Comparison of ENCODE assay signal across 24 cellular contexts in genomic region chr2:54428401-54428800, GRCh38. TPM values are rescaled to one million over a fixed set of nuclear protein-coding genes. Genes with fewer than 3 reads are reported as not detected.
DNase-seq lines count a peak whose midpoint lies in the region; ATAC-seq, FAIRE-seq and TF ChIP-seq lines count a peak whose summit lies in the region.
"Had no signal": no experiment of that assay in that cellular context is flagged by ENCODE, and none has a peak within 500 bp of the region (broad histone marks: within the 10 kb centered on the region; RNA-seq: fewer than 3 reads in every experiment).

No MANE protein-coding gene starts in this region.

- H4K20me1 ChIP-seq in OCI-LY7 (ENCODE audit: insufficient read depth, low read length): no peaks in the 10 kb centered on the region

- no peak for TF ChIP-seq CTCF in coronary artery (IDR thresholded peaks at IDR 0.05)
- no peak for TF ChIP-seq CTCF in left ventricle myocardium inferior (IDR thresholded peaks at IDR 0.05; ENCODE audit: borderline replicate concordance)
- no peak for TF ChIP-seq CTCF in pancreas (IDR thresholded peaks at IDR 0.05)
- no peak for TF ChIP-seq CTCF in upper lobe of left lung (IDR thresholded peaks at IDR 0.05)
- no peak for TF ChIP-seq CTCF in breast epithelium (IDR thresholded peaks at IDR 0.05)
- TF ChIP-seq CTCF in OCI-LY7 (conservative IDR thresholded peaks at IDR 0.05; ENCODE audit: low read length): no peak

- CTCF ChIA-PET in OCI-LY7 (lab: Charles Lee; ENCODE audit: unreplicated experiment): interaction anchor here (0.9 kb wide), 1 partner anchor 9 kb away, joined by 3 read pairs; no protein-coding TSS in a partner anchor

- H3K79me2 ChIP-seq in OCI-LY7 (ENCODE audit: insufficient read depth, low read depth, low read length): no peaks in the 10 kb centered on the region

- BruUV-seq in OCI-LY7 (replicated peaks; lab: Mats Ljungman, UMichigan): no TSS peak

- no peak overlapping the region for H2AFZ ChIP-seq in OCI-LY7 (ENCODE audit: low read length)
- H2AFZ ChIP-seq: PC-9 had no signal

- H3K27me3 ChIP-seq in left ventricle myocardium inferior (ENCODE audit: low read depth) (no peaks in the 10 kb centered on the region), pancreas (no peaks in the 10 kb centered on the region), upper lobe of left lung (no peaks in the 10 kb centered on the region), breast epithelium (no peaks in the 10 kb centered on the region)
- H3K27me3 ChIP-seq: brain microvascular endothelial cell, foreskin keratinocyte, right lobe of liver had no signal

- H3K4me3 ChIP-seq in coronary artery: no peak overlapping the region
- no peak overlapping the region for H3K4me3 ChIP-seq in left ventricle myocardium inferior
- no peak overlapping the region for H3K4me3 ChIP-seq in pancreas
- H3K4me3 ChIP-seq in upper lobe of left lung: no peak overlapping the region
- H3K4me3 ChIP-seq in breast epithelium: no peak overlapping the region
- no peak overlapping the region for H3K4me3 ChIP-seq in OCI-LY7 (ENCODE audit: low read depth, low read length, poor library complexity, severe bottlenecking)
- H3K4me3 ChIP-seq: PC-9, right lobe of liver had no signal

- no peaks in the 10 kb centered on the region for H3K9me2 ChIP-seq in OCI-LY7 (ENCODE audit: insufficient read depth, low read length)
- H3K9me2 ChIP-seq: SK-N-SH had no signal

- H3K4me1 ChIP-seq in left ventricle myocardium inferior: peaks cover 80% of the 10 kb centered on the region
- H3K4me1 ChIP-seq in pancreas: no peaks in the 10 kb centered on the region
- peaks cover 56 to 65% (median 59%) of the 10 kb centered on the region in 4 donors for H3K4me1 ChIP-seq in upper lobe of left lung
- no peaks in the 10 kb centered on the region for H3K4me1 ChIP-seq in breast epithelium
- H3K4me1 ChIP-seq in OCI-LY7 (ENCODE audit: insufficient read depth, low read length, poor library complexity, severe bottlenecking): peaks cover 9% of the 10 kb centered on the region
- H3K4me1 ChIP-seq: foreskin keratinocyte had no signal

- DNase-seq in coronary artery (ENCODE audit: low spot score): no peak
- peak; percentile 40 for DNase-seq in left ventricle myocardium inferior
- no peak for DNase-seq in pancreas
- no peak for DNase-seq in upper lobe of left lung
- no peak for DNase-seq in breast epithelium (ENCODE audit: low spot score in 2 of 2)
- DNase-seq in OCI-LY7 (ENCODE audit: low spot score): no peak
- no peak for DNase-seq in Kasumi-1 (lab: John Stamatoyannopoulos, UW)
- DNase-seq: activated CD4-positive, alpha-beta T cell treated with anti-CD3 and anti-CD28 coated beads for 48 hours; activated naive CD4-positive, alpha-beta T cell treated with Interleukin-2 at 50 U/mL for 16 hours; activated T-cell treated with anti-CD3 and anti-CD28 coated beads for 4 hours; brain microvascular endothelial cell; foreskin keratinocyte; H9; MM.1S; NCI-H187 treated with DMSO at 0.1 percent for 48 hours; NCI-H526; nephron progenitor cell; PC-9; right lobe of liver; SK-N-SH had no signal

- WGBS in pancreas, 2 donors: 48% methylated on average over 3 of the region's 3 CpGs
- 32 to 51% methylated on average over 3 of the region's 3 CpGs for WGBS in upper lobe of left lung, 2 donors

- FAIRE-seq in pancreas (lab: Jason Lieb, UNC): no peak
- FAIRE-seq: GM18507, TTC549 had no signal

- intact Hi-C loops in left ventricle myocardium inferior (cut with micrococcal nuclease): no loop called here
- intact Hi-C loops in pancreas (cut with DNase I): no loop called here
- intact Hi-C loops in breast epithelium (cut with DNase I; ENCODE audit: low total_unique reads): no loop called here
- intact Hi-C loops in OCI-LY7 (cut with micrococcal nuclease; ENCODE audit: unreplicated experiment): no loop called here

- POLR2A ChIA-PET in OCI-LY7 (lab: Charles Lee): interaction anchor here (1.1 kb wide), 1 partner anchor 14 kb away, joined by 4 read pairs; no protein-coding TSS in a partner anchor

- H3K36me3 ChIP-seq in left ventricle myocardium inferior (no peaks in the 10 kb centered on the region), pancreas (no peaks in the 10 kb centered on the region), upper lobe of left lung (no peaks in the 10 kb centered on the region), breast epithelium (no peaks in the 10 kb centered on the region), OCI-LY7 (ENCODE audit: insufficient read depth, low read length) (no peaks in the 10 kb centered on the region)
- H3K36me3 ChIP-seq: brain microvascular endothelial cell, right lobe of liver had no signal

- TF ChIP-seq POLR2A in upper lobe of left lung (IDR thresholded peaks at IDR 0.05) (no peak), breast epithelium (IDR thresholded peaks at IDR 0.05) (no peak)

- H3K9me3 ChIP-seq in left ventricle myocardium inferior (replicated peaks) (no peaks in the 10 kb centered on the region), pancreas (no peaks in the 10 kb centered on the region), upper lobe of left lung (no peaks in the 10 kb centered on the region), breast epithelium (no peaks in the 10 kb centered on the region), OCI-LY7 (ENCODE audit: low read length) (no peaks in the 10 kb centered on the region)
- H3K9me3 ChIP-seq: right lobe of liver, SK-N-SH had no signal

- TF ChIP-seq EP300 in upper lobe of left lung (IDR thresholded peaks at IDR 0.05): peak in 1 of 4 donors; percentile 6

- H3K27ac ChIP-seq in coronary artery (peak overlapping the region; percentile 12 to 86), left ventricle myocardium inferior (replicated peaks) (peak overlapping the region; percentile 89), pancreas (no peak overlapping the region), upper lobe of left lung (peak overlapping the region; percentile 62 to 94 (median 82)), breast epithelium (peak overlapping the region in 1 of 2 donors; percentile 0), OCI-LY7 (ENCODE audit: low read depth, low read length, poor library complexity, severe bottlenecking) (no peak overlapping the region)
- H3K27ac ChIP-seq: brain microvascular endothelial cell, C4-2B, foreskin keratinocyte, PC-9, right lobe of liver had no signal

- H3K4me2 ChIP-seq in OCI-LY7 (ENCODE audit: low read length): no peak overlapping the region
- H3K4me2 ChIP-seq: PC-9, SK-N-SH had no signal

- ATAC-seq in pancreas: peak in 3 of 4 donors; percentile 26 to 44 (median 41)
- ATAC-seq in upper lobe of left lung (ENCODE audit: low FRiP score in 2 of 2): peak in 1 of 2 donors; percentile 70
- no peak for ATAC-seq in HG03135 (IDR thresholded peaks at IDR 0.05; ENCODE audit: unreplicated experiment)
- ATAC-seq: foreskin keratinocyte had no signal

RNA-seq across cellular contexts. Expression of gene SPTBN1, which starts 27.7 kb away (rescaled TPM):
- total RNA-seq in left ventricle myocardium inferior: 484 TPM
- 100 to 1,000 TPM in 2 of 6 donors, 10 to 100 TPM in 4; 80.8 to 192 (median 89.8) TPM for total RNA-seq in pancreas
- 10 to 100 TPM; 43.8 to 52.9 TPM for polyA plus RNA-seq in pancreas
- total RNA-seq in upper lobe of left lung: 100 to 1,000 TPM; 449 to 911 (median 654) TPM
- total RNA-seq in breast epithelium: 1,000 to 10,000 TPM in 1 of 3 donors, 100 to 1,000 TPM in 2; 223 to 1,216 (median 273) TPM
- 183 and 200 TPM in 2 replicates for total RNA-seq in OCI-LY7 (2014; rRNA removed; shearing (Covaris generic))
- total RNA-seq in OCI-LY7 (2022): 132 and 160 TPM in 2 replicates

Comparison
In these comparisons a context has a peak if more than half of its experiments do, and no peak if none do; other contexts are left out.
1. H3K27ac ChIP-seq: peak in coronary artery (2 of 2), left ventricle myocardium inferior (single experiment) and upper lobe of left lung (4 of 4); none in pancreas (0 of 4) and OCI-LY7 (single experiment).